In genomic region chr18:57970356-57971095, GRCh38 we compare ENCODE assay signal across 10 cellular contexts.
DNase-seq lines count a peak whose midpoint lies in the region; ATAC-seq and TF ChIP-seq lines count a peak whose summit lies in the region.
"Had no signal": no experiment of that assay in that cellular context is flagged by ENCODE, and none has a peak within 500 bp of the region (broad histone marks: within the 10 kb centered on the region; RNA-seq: fewer than 3 reads in every experiment).

No MANE protein-coding gene starts in this region.

- no peak overlapping the region for H3K27ac ChIP-seq in AG04450 (ENCODE audit: low read depth, low read length)

- peak; percentile 21; the same call in 1 of the 2 replicates for TF ChIP-seq CTCF in AG04450 (IDR thresholded peaks at IDR 0.05; ENCODE audit: low read depth, low read length)
- peak; percentile 19 for TF ChIP-seq CTCF in GM13976 (IDR thresholded peaks at IDR 0.05; ENCODE audit: borderline replicate concordance, control extremely low read depth, extremely low read depth, insufficient read depth, missing control alignments)

- in situ Hi-C loops in GM13976 (cut with MboI; ENCODE audit: low sequenced_read_pairs, unreplicated experiment): no loop called here
- in situ Hi-C loops in SK-MEL-5 (cut with HindIII; ENCODE audit: low pct_unique_long_range_greater_than_20kb, low sequenced_read_pairs): no loop called here

- ATAC-seq in HG03025 (IDR thresholded peaks at IDR 0.05; ENCODE audit: low FRiP score, unreplicated experiment) (no peak), GM18498 (IDR thresholded peaks at IDR 0.05; ENCODE audit: unreplicated experiment) (no peak)

- POLR2A ChIA-PET in AG04450 (lab: Yijun Ruan, JAX): no interaction called here

- H3K27me3 ChIP-seq in AG04450 (ENCODE audit: control insufficient read depth, insufficient read depth, low read length): peaks cover 16% of the 10 kb centered on the region

- H3K4me3 ChIP-seq in AG04450 (ENCODE audit: low read depth, low read length): no peak overlapping the region

- CTCF ChIA-PET in AG04450 (lab: Charles Lee): interaction anchor here (0.7 to 0.8 kb wide), 2 partner anchors 12 to 14 kb away, joined by 3 read pairs; no protein-coding TSS in a partner anchor

- DNase-seq in AG04450 (ENCODE audit: low read depth, low spot score): no peak
- no peak for DNase-seq in GM13976 (ENCODE audit: low spot score)
- peak; percentile 46 for DNase-seq in SK-MEL-5 (ENCODE audit: low read depth, low spot score)
- DNase-seq in iPS DF 19.7 (ENCODE audit: low read depth, low spot score): peak; percentile 25
- no peak for DNase-seq in NCI-H187 treated with DMSO at 0.1 percent for 48 hours (lab: John Stamatoyannopoulos, UW)
- no peak for DNase-seq in NCI-H2196 (lab: John Stamatoyannopoulos, UW; ENCODE audit: unreplicated experiment)
- DNase-seq: HCEC 1CT, naive B cell had no signal

- no peaks in the 10 kb centered on the region for H3K9me3 ChIP-seq in AG04450 (ENCODE audit: control insufficient read depth, insufficient read depth, low read length)

Comparison
In these comparisons a context has a peak if more than half of its experiments do, and no peak if none do; other contexts are left out.
1. DNase-seq: peak in SK-MEL-5 (single experiment) and iPS DF 19.7 (single experiment); none in AG04450 (single experiment), GM13976 (single experiment), NCI-H187 treated with DMSO at 0.1 percent for 48 hours (single experiment) and NCI-H2196 (single experiment).